30 cellular contexts compared by ENCODE assay signal in genomic region chr20:48039514-48039913, GRCh38.
"Had no signal": no experiment of that assay in that cellular context is flagged by ENCODE, and none has a peak within 500 bp of the region (broad histone marks: within the 10 kb centered on the region; RNA-seq: fewer than 3 reads in every experiment).

No MANE protein-coding gene starts in this region.

- H3K27ac Mint-ChIP-seq: natural killer cell treated with Interleukin-12 subunit alpha and Interleukin-12 subunit beta and Interleukin-15 and Interleukin-18, amount 100 ng/mL, for 72 hours; nephron progenitor cell; stimulated activated memory B cell treated with anti-CD40 and anti-IgM and Interleukin-4, amounts not matched to agents 10 μg/mL and 1 μg/mL and 100 μg/mL, for 72 hours; stimulated activated naive CD8-positive, alpha-beta T cell treated with anti-CD3 and anti-CD28 coated beads, Interleukin-15, amount 100 ng/mL, for 72 hours; type B pancreatic cell had no signal

- H3K4me1 ChIP-seq: pancreas, psoas muscle, suprapubic skin, tibial artery, transverse colon, uterus had no signal

- ATAC-seq: naive thymus-derived CD8-positive, alpha-beta T cell; natural killer cell treated with Interleukin-12 subunit alpha and Interleukin-12 subunit beta and Interleukin-15 and Interleukin-18, amount 100 ng/mL, for 72 hours; pancreas; psoas muscle; right cardiac atrium; sciatic nerve; stimulated activated memory B cell treated with anti-CD40 and anti-IgM and Interleukin-4, amounts not matched to agents 10 μg/mL and 1 μg/mL and 100 μg/mL, for 72 hours; stimulated activated naive CD8-positive, alpha-beta T cell treated with anti-CD3 and anti-CD28 coated beads, Interleukin-15, amount 100 ng/mL, for 72 hours; stimulated activated naive CD8-positive, alpha-beta T cell treated with anti-CD3 and anti-CD28 coated beads, Interleukin-15, Interleukin-2, amounts not matched to agents 100 U/mL and 50 U/mL, for 24 hours; upper lobe of right lung had no signal

- H3K9me3 ChIP-seq: neutrophil, pancreas, psoas muscle, suprapubic skin, testis, tibial artery, transverse colon, upper lobe of right lung, uterus had no signal

- H3K9me3 Mint-ChIP-seq: natural killer cell treated with Interleukin-12 subunit alpha and Interleukin-12 subunit beta and Interleukin-15 and Interleukin-18, amount 100 ng/mL, for 72 hours; neural crest cell; type B pancreatic cell had no signal

- H3K36me3 ChIP-seq: neutrophil, pancreas, spleen, suprapubic skin, tibial artery, transverse colon, upper lobe of right lung, uterus had no signal

- H3K36me3 Mint-ChIP-seq: naive thymus-derived CD8-positive, alpha-beta T cell; natural killer cell treated with Interleukin-12 subunit alpha and Interleukin-12 subunit beta and Interleukin-15 and Interleukin-18, amount 100 ng/mL, for 72 hours; stimulated activated memory B cell treated with anti-CD40 and anti-IgM and Interleukin-4, amounts not matched to agents 10 μg/mL and 1 μg/mL and 100 μg/mL, for 72 hours; type B pancreatic cell had no signal

- H3K4me1 Mint-ChIP-seq: naive thymus-derived CD8-positive, alpha-beta T cell; stimulated activated memory B cell treated with anti-CD40 and anti-IgM and Interleukin-4, amounts not matched to agents 10 μg/mL and 1 μg/mL and 100 μg/mL, for 72 hours; stimulated activated naive CD8-positive, alpha-beta T cell treated with anti-CD3 and anti-CD28 coated beads, Interleukin-15, amount 100 ng/mL, for 72 hours had no signal

- DNase-seq: naive thymus-derived CD8-positive, alpha-beta T cell; nephron progenitor cell; nucleus accumbens; pancreas; psoas muscle; right cardiac atrium; spleen; stimulated activated CD4-positive, alpha-beta T cell treated with anti-CD3 and anti-CD28 coated beads, Interleukin-12 subunit alpha, Interleukin-12 subunit beta, amount 100 ng/mL, for 4 hours; stimulated activated CD4-positive, alpha-beta T cell treated with anti-CD3 and anti-CD28 coated beads, Interleukin-1b, Interleukin-23, amount 100 ng/mL, for 48 hours; stimulated activated CD4-positive, alpha-beta T cell treated with anti-CD3 and anti-CD28 coated beads, Interleukin-4, amount 100 ng/mL, for 1 hour; stimulated activated CD4-positive, alpha-beta T cell treated with anti-CD3 and anti-CD28 coated beads, Interleukin-4, amount 100 ng/mL, for 4 hours; stimulated activated CD8-positive, alpha-beta memory T cell treated with anti-CD3 and anti-CD28 coated beads, Interleukin-4, amount 100 ng/mL, for 48 hours; stimulated activated naive CD4-positive, alpha-beta T cell; stimulated activated naive CD8-positive, alpha-beta T cell treated with anti-CD3 and anti-CD28 coated beads, Interleukin-15, amount 100 ng/mL, for 72 hours; stimulated activated naive CD8-positive, alpha-beta T cell treated with anti-CD3 and anti-CD28 coated beads, Interleukin-15, Interleukin-2, amounts not matched to agents 100 U/mL and 50 U/mL, for 24 hours; substantia nigra; testis; tibial artery; transverse colon; upper lobe of right lung; uterus had no signal

- H3K4me2 ChIP-seq: smooth muscle cell had no signal

- H3K27me3 ChIP-seq: neutrophil, pancreas, suprapubic skin, testis, transverse colon, upper lobe of right lung, uterus had no signal

- H3K27ac ChIP-seq: neutrophil, pancreas, psoas muscle, skin epidermis, spleen, suprapubic skin, testis, tibial artery, transverse colon, upper lobe of right lung had no signal

- H3K4me3 ChIP-seq: pancreas, psoas muscle, skin epidermis, smooth muscle cell, spleen, suprapubic skin, testis, tibial artery, transverse colon, upper lobe of right lung, uterus had no signal

- H3K4me3 Mint-ChIP-seq: naive thymus-derived CD8-positive, alpha-beta T cell; natural killer cell treated with Interleukin-12 subunit alpha and Interleukin-12 subunit beta and Interleukin-15 and Interleukin-18, amount 100 ng/mL, for 72 hours; nephron progenitor cell; neural crest cell; stimulated activated memory B cell treated with anti-CD40 and anti-IgM and Interleukin-4, amounts not matched to agents 10 μg/mL and 1 μg/mL and 100 μg/mL, for 72 hours; stimulated activated naive CD8-positive, alpha-beta T cell treated with anti-CD3 and anti-CD28 coated beads, Interleukin-15, amount 100 ng/mL, for 72 hours; type B pancreatic cell had no signal
